27 cellular contexts compared by ENCODE assay signal in the genomic region with DNA sequence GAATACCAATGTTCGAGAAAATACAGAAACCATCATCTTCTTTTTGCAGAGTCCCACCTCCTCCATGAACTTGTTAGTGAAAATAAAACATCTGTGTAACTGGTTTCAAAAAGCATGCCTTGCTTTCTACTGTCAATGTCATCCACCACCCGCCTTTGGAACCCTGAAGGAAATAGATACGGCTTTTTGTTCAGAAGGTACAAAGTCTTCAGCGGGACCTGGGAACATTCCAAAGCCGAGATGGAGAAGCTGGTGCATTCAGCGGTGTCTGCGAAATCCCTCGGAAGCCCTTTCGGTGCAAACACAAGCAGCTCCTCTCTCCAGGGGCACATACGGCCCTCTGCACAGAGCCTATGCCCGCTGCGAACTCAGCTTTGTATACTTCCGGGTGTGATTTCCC.
"Had no signal": no experiment of that assay in that cellular context is flagged by ENCODE, and none has a peak within 500 bp of the region (broad histone marks: within the 10 kb centered on the region; RNA-seq: fewer than 3 reads in every experiment).

No MANE protein-coding gene starts in this region.

- H3K4me3 Mint-ChIP-seq: effector memory CD8-positive, alpha-beta T cell; immature natural killer cell; memory B cell had no signal

- ATAC-seq: effector memory CD8-positive, alpha-beta T cell; esophagus mucosa; foreskin keratinocyte; gastroesophageal sphincter; heart left ventricle; left colon; left lung; left ventricle myocardium superior had no signal

- H3K9me3 ChIP-seq: gastroesophageal sphincter, heart left ventricle, left lung had no signal

- DNase-seq: dermis blood vessel endothelial cell; dorsolateral prefrontal cortex; effector CD4-positive, alpha-beta T cell; effector memory CD8-positive, alpha-beta T cell; erythroblast; foreskin keratinocyte; heart left ventricle; hypothalamus; immature natural killer cell; islet precursor cell; kidney; kidney glomerular epithelial cell; left colon; left ventricle myocardium superior; mammary epithelial cell; mesendoderm; midbrain had no signal

- H3K36me3 ChIP-seq: gastroesophageal sphincter, heart left ventricle, left lung had no signal

- H3K9me3 Mint-ChIP-seq: effector memory CD8-positive, alpha-beta T cell; immature natural killer cell; memory B cell had no signal

- H3K4me1 Mint-ChIP-seq: immature natural killer cell, memory B cell had no signal

- H3K27ac ChIP-seq: coronary artery, dorsolateral prefrontal cortex, epithelial cell of prostate, foreskin keratinocyte, gastroesophageal sphincter, heart left ventricle, hepatocyte, left lung had no signal

- FAIRE-seq: colon, frontal cortex, kidney had no signal

- H3K4me3 ChIP-seq: coronary artery, dorsolateral prefrontal cortex, gastroesophageal sphincter, heart left ventricle, hepatocyte, left lung, lung had no signal

- H3K36me3 Mint-ChIP-seq: immature natural killer cell, memory B cell had no signal

- H3K4me1 ChIP-seq: foreskin keratinocyte, gastroesophageal sphincter, heart left ventricle, left lung had no signal

- H3K27ac Mint-ChIP-seq: effector memory CD8-positive, alpha-beta T cell; immature natural killer cell; memory B cell had no signal

- H3K27me3 ChIP-seq: foreskin keratinocyte, hepatocyte, left lung had no signal
